ENCODE assay signal across 9 cellular contexts in genomic region chr17:76584427-76585047, GRCh38. TPM values are rescaled to one million over a fixed set of nuclear protein-coding genes. Genes with fewer than 3 reads are reported as not detected.
DNase-seq lines count a peak whose midpoint lies in the region; ATAC-seq and TF ChIP-seq lines count a peak whose summit lies in the region.
"Had no signal": no experiment of that assay in that cellular context is flagged by ENCODE, and none has a peak within 500 bp of the region (broad histone marks: within the 10 kb centered on the region; RNA-seq: fewer than 3 reads in every experiment).

No MANE protein-coding gene starts in this region.

- DNase-seq in cardiac muscle cell (ENCODE audit: low read depth in 1 of 2, low spot score in 1 of 2) (no peak), left ventricle myocardium superior (no peak), dedifferentiated amniotic fluid mesenchymal stem cell (ENCODE audit: extremely low spot score) (peak; percentile 12), omental fat pad (ENCODE audit: low spot score) (no peak)
- DNase-seq: nucleus accumbens had no signal

- no peaks in the 10 kb centered on the region for H3K9me3 ChIP-seq in cardiac muscle cell (ENCODE audit: low read depth)
- H3K9me3 ChIP-seq in mononuclear cell (ENCODE audit: low read depth, low read length) = no peaks in the 10 kb centered on the region

- H3K4me1 ChIP-seq in cardiac muscle cell (ENCODE audit: low read depth) = no peaks in the 10 kb centered on the region
- peaks cover 26% of the 10 kb centered on the region for H3K4me1 ChIP-seq in mononuclear cell (ENCODE audit: insufficient read depth, low read length)
- no peaks in the 10 kb centered on the region for H3K4me1 ChIP-seq in urinary bladder (ENCODE audit: insufficient read depth)

- intact Hi-C loops in left ventricle myocardium superior (cut with micrococcal nuclease) = no loop called here

- WGBS in urinary bladder = 21% methylated on average over 18 of the region's 18 CpGs

- H3K27me3 ChIP-seq in cardiac muscle cell (peaks cover 39% of the 10 kb centered on the region), mononuclear cell (ENCODE audit: insufficient read depth, low read length) (peaks cover 28% of the 10 kb centered on the region)

- ATAC-seq in left ventricle myocardium superior = no peak
- no peak for ATAC-seq in GM19035 (IDR thresholded peaks at IDR 0.05; ENCODE audit: unreplicated experiment)
- no peak for ATAC-seq in GM18909 (IDR thresholded peaks at IDR 0.05; ENCODE audit: poor library complexity, unreplicated experiment)
- no peak for ATAC-seq in omental fat pad (ENCODE audit: low FRiP score)

- H3K27ac ChIP-seq in cardiac muscle cell (no peak overlapping the region), urinary bladder (ENCODE audit: low read depth) (peak overlapping the region; percentile 42)

- no peaks in the 10 kb centered on the region for H3K36me3 ChIP-seq in cardiac muscle cell
- H3K36me3 ChIP-seq in urinary bladder (ENCODE audit: insufficient read depth) = no peaks in the 10 kb centered on the region

- TF ChIP-seq CTCF in cardiac muscle cell (IDR thresholded peaks at IDR 0.05; ENCODE audit: low read depth, low read length) (no peak), omental fat pad (IDR thresholded peaks at IDR 0.05) (no peak)

- H3K4me3 ChIP-seq in cardiac muscle cell (peak overlapping the region; percentile 27), mononuclear cell (ENCODE audit: low read length) (peak overlapping the region; percentile 48), urinary bladder (ENCODE audit: low read depth, low read length) (peak overlapping the region; percentile 57)

RNA-seq across cellular contexts. Expression of gene ST6GALNAC2, which starts 1.1 kb away (rescaled TPM):
- 0.11 and 1.0 TPM in 2 replicates for total RNA-seq in cardiac muscle cell
- 0.27 and 0.88 TPM in 2 replicates for polyA plus RNA-seq in cardiac muscle cell
- total RNA-seq in left ventricle myocardium superior = 5.1 TPM
- total RNA-seq in mononuclear cell = 2.3 TPM
- total RNA-seq in urinary bladder = 10.3 TPM
- polyA plus RNA-seq in urinary bladder = 7.6 TPM
- total RNA-seq in omental fat pad = 10 to 100 TPM in 2 of 4 donors, 1 to 10 TPM in 2; 4.2 to 12.1 (median 9.7) TPM

RNA-seq across cellular contexts. Expression of gene PRCD, which starts 44.7 kb away (rescaled TPM):
- 7.3 and 7.7 TPM in 2 replicates for total RNA-seq in cardiac muscle cell
- polyA plus RNA-seq in cardiac muscle cell = 13.3 and 14.4 TPM in 2 replicates
- 4.3 TPM for total RNA-seq in left ventricle myocardium superior
- total RNA-seq in mononuclear cell = 0.73 TPM
- total RNA-seq in urinary bladder = 7.1 TPM
- 10.6 TPM for polyA plus RNA-seq in urinary bladder
- 10 to 100 TPM in 1 of 4 donors, 1 to 10 TPM in 3; 2.3 to 20.0 (median 3.5) TPM for total RNA-seq in omental fat pad

RNA-seq across cellular contexts. Expression of gene CYGB, which starts 47.0 kb away (rescaled TPM):
- total RNA-seq in cardiac muscle cell (7.4 and 10.3 TPM in 2 replicates), left ventricle myocardium superior (28.0 TPM), mononuclear cell (0.21 TPM), urinary bladder (14.4 TPM), omental fat pad (10 to 100 TPM; 18.9 to 46.2 (median 35.2) TPM)
- polyA plus RNA-seq in cardiac muscle cell (3.5 and 11.9 TPM in 2 replicates), urinary bladder (68.7 TPM)

RNA-seq across cellular contexts. Expression of gene ST6GALNAC1, which starts 59.0 kb away (rescaled TPM):
- 0.99 TPM in 1 of 2 replicates, not detected in the other for total RNA-seq in cardiac muscle cell
- not detected in 2 replicates for polyA plus RNA-seq in cardiac muscle cell
- 3.8 TPM for total RNA-seq in left ventricle myocardium superior
- total RNA-seq in mononuclear cell = 4.0 TPM
- total RNA-seq in urinary bladder = 0.42 TPM
- polyA plus RNA-seq in urinary bladder = 4.2 TPM
- 1 to 10 TPM in 3 of 4 donors, under 1 TPM in 1; 0.46 to 4.6 (median 1.9) TPM for total RNA-seq in omental fat pad
